Comparison of ENCODE assay signal across 23 cellular contexts in genomic region chr19:15989889-15990288, GRCh38. TPM values are rescaled to one million over a fixed set of nuclear protein-coding genes. Genes with fewer than 3 reads are reported as not detected.
A peak's percentile ranks its signal among the peaks of the same experiment; 100 is the strongest.
DNase-seq lines count a peak whose midpoint lies in the region; ATAC-seq, FAIRE-seq and TF ChIP-seq lines count a peak whose summit lies in the region.
"Had no signal": no experiment of that assay in that cellular context is flagged by ENCODE, and none has a peak within 500 bp of the region (broad histone marks: within the 10 kb centered on the region; RNA-seq: fewer than 3 reads in every experiment).

No MANE protein-coding gene starts in this region.

- H2AFZ ChIP-seq in HepG2 (ENCODE audit: low read length): no peak overlapping the region

- no peak for FAIRE-seq in HepG2 (lab: Jason Lieb, UNC)
- FAIRE-seq: GM12892, H54 had no signal

- H3K4me3 ChIP-seq in liver (ENCODE audit: low read depth in 1 of 3, low read length in 3 of 3) (no peak overlapping the region), HepG2 (replicated peaks in 1 of 3; ENCODE audit: insufficient read depth in 1 of 3, low read depth in 2 of 3, low read length in 3 of 3) (no peak overlapping the region), esophagus muscularis mucosa (no peak overlapping the region)
- H3K4me3 ChIP-seq: HAP-1 had no signal

- no peaks in the 10 kb centered on the region for H3K27me3 ChIP-seq in liver (ENCODE audit: control insufficient read depth in 4 of 4, insufficient read depth in 4 of 4, low read length in 3 of 4)
- H3K27me3 ChIP-seq in HepG2 (ENCODE audit: control insufficient read depth in 1 of 2, insufficient read depth in 2 of 2, low read length in 2 of 2): no peaks in the 10 kb centered on the region
- H3K27me3 ChIP-seq in esophagus muscularis mucosa: peaks cover 0 to 36% (median 0%) of the 10 kb centered on the region in 4 donors

- TF ChIP-seq POLR2A in HepG2 (IDR thresholded peaks at IDR 0.05; ENCODE audit: insufficient read depth in 1 of 2, low read depth in 2 of 2, low read length in 2 of 2) (no peak), esophagus muscularis mucosa (IDR thresholded peaks at IDR 0.05; ENCODE audit: low read depth) (no peak)

- H3K36me3 ChIP-seq in liver (ENCODE audit: control insufficient read depth in 4 of 4, insufficient read depth in 3 of 4, low read depth in 1 of 4, low read length in 3 of 4): no peaks in the 10 kb centered on the region
- H3K36me3 ChIP-seq in HepG2 (replicated peaks in 1 of 2; ENCODE audit: control insufficient read depth in 1 of 2, insufficient read depth in 2 of 2, low read length in 2 of 2): no peaks in the 10 kb centered on the region
- H3K36me3 ChIP-seq in esophagus muscularis mucosa: no peaks in the 10 kb centered on the region
- H3K36me3 ChIP-seq: HAP-1 had no signal

- POLR2A ChIA-PET in HepG2 (lab: Yijun Ruan, JAX): no interaction called here

- intact Hi-C loops in HepG2 (cut with micrococcal nuclease; ENCODE audit: unreplicated experiment): no loop called here
- intact Hi-C loops in esophagus muscularis mucosa (cut with DNase I): no loop called here

- H3K9me3 ChIP-seq in liver (ENCODE audit: control insufficient read depth in 4 of 4, low read length in 3 of 4): no peaks in the 10 kb centered on the region
- H3K9me3 ChIP-seq in HepG2 (ENCODE audit: low read length): no peaks in the 10 kb centered on the region
- no peaks in the 10 kb centered on the region for H3K9me3 ChIP-seq in esophagus muscularis mucosa

- H3K9ac ChIP-seq in liver (ENCODE audit: low read depth in 1 of 2, low read length in 2 of 2) (no peak overlapping the region), HepG2 (ENCODE audit: insufficient read depth, low read depth, low read length) (no peak overlapping the region)

- WGBS in liver: 43% methylated on average over 3 of the region's 3 CpGs
- 0% methylated on average over 1 of the region's 3 CpGs for WGBS in HepG2 (ENCODE audit: low lambda C conversion rate)
- WGBS in esophagus muscularis mucosa: 31% methylated on average over 2 of the region's 3 CpGs

- no peak overlapping the region for H3K4me2 ChIP-seq in HepG2 (ENCODE audit: low read depth, low read length)

- ATAC-seq in HepG2: no peak
- ATAC-seq in HG02981 (IDR thresholded peaks at IDR 0.05; ENCODE audit: unreplicated experiment): no peak

- TF ChIP-seq CTCF in liver (IDR thresholded peaks at IDR 0.05; ENCODE audit: low read depth, low read length, missing input control): no peak
- no peak for TF ChIP-seq CTCF in HepG2 (CRISPR knock-in tag; IDR thresholded peaks at IDR 0.05)
- no peak for TF ChIP-seq CTCF in esophagus muscularis mucosa (IDR thresholded peaks at IDR 0.05)

- H3K4me1 ChIP-seq in liver (ENCODE audit: control insufficient read depth in 4 of 4, insufficient read depth in 4 of 4, low read length in 3 of 4) (no peaks in the 10 kb centered on the region), HepG2 (ENCODE audit: insufficient read depth, low read length) (no peaks in the 10 kb centered on the region), esophagus muscularis mucosa (no peaks in the 10 kb centered on the region)
- H3K4me1 ChIP-seq: HAP-1 had no signal

- CTCF ChIA-PET in HepG2 (lab: Yijun Ruan, JAX; ENCODE audit: low intra/inter-chr PET ratio, low total read pairs): no interaction called here

- no peaks in the 10 kb centered on the region for H3K79me2 ChIP-seq in HepG2 (ENCODE audit: insufficient read depth, low read length)

- no TSS peak for BruUV-seq in HepG2 (replicated peaks; lab: Mats Ljungman, UMichigan)

- TF ChIP-seq RAD21 in liver (IDR thresholded peaks at IDR 0.05): no peak
- no peak for TF ChIP-seq RAD21 in HepG2 (CRISPR knock-in tag; IDR thresholded peaks at IDR 0.05)
- no peak for TF ChIP-seq RAD21 in Ishikawa (IDR thresholded peaks at IDR 0.05; ENCODE audit: low read depth)

- in situ Hi-C loops in HepG2 (cut with HindIII; ENCODE audit: extremely low pct_ligation_motif_present, low pct_unique_long_range_greater_than_20kb): no loop called here

- H3K27ac ChIP-seq in liver (ENCODE audit: low read depth in 1 of 2, low read length in 2 of 2): no peak overlapping the region
- H3K27ac ChIP-seq in HepG2 (ENCODE audit: extremely low read length, insufficient read depth, low read length): no peak overlapping the region
- no peak overlapping the region for H3K27ac ChIP-seq in esophagus muscularis mucosa (replicated peaks in 1 of 4)

- TF ChIP-seq EP300 in HepG2 (IDR thresholded peaks at IDR 0.05; ENCODE audit: low read depth in 2 of 2, low read length in 2 of 2): no peak
- TF ChIP-seq EP300 in HepG2 (CRISPR knock-in tag; IDR thresholded peaks at IDR 0.05; ENCODE audit: borderline replicate concordance): no peak
- TF ChIP-seq EP300 in Ishikawa (IDR thresholded peaks at IDR 0.05; ENCODE audit: borderline replicate concordance): no peak
- TF ChIP-seq EP300 in esophagus muscularis mucosa (IDR thresholded peaks at IDR 0.05): no peak

- DNase-seq in HepG2 (ENCODE audit: low spot score) (no peak), esophagus muscularis mucosa (ENCODE audit: extremely low spot score) (peak; percentile 79)
- DNase-seq in activated naive CD4-positive, alpha-beta T cell (lab: John Stamatoyannopoulos, UW): no peak
- no peak for DNase-seq in stimulated activated CD4-positive, alpha-beta T cell treated with anti-CD3 and anti-CD28 coated beads, Interleukin-4, amount 100 ng/mL, for 1 hour
- DNase-seq: 8988T; C1 segment of cervical spinal cord; Calu3; CD4-positive, alpha-beta memory T cell; COR-L47; DMS53; DMS79 treated with DMSO at 0.1 percent for 48 hours; GF-D8; GOT3 had no signal

- no peaks in the 10 kb centered on the region for H4K20me1 ChIP-seq in HepG2 (ENCODE audit: insufficient read depth, low read length)

RNA-seq across cellular contexts. Expression of gene OR10H4, which starts 41.1 kb away (rescaled TPM):
- total RNA-seq in liver: not detected
- polyA plus RNA-seq in liver: not detected
- not detected in 2 replicates for total RNA-seq in HepG2 (2016; rRNA removed; fragmentation: Illumina TruSeq; extraction: Trizol)
- not detected in 2 replicates for total RNA-seq in HepG2 (2016; cell fraction: cytosol; rRNA removed; fragmentation: Illumina TruSeq; extraction: Trizol; ENCODE audit: low read depth)
- total RNA-seq in HepG2 (2016; cell fraction: insoluble cytoplasmic fraction; rRNA removed; fragmentation: Illumina TruSeq; extraction: Trizol): not detected in 2 replicates
- not detected in 2 replicates for total RNA-seq in HepG2 (2016; cell fraction: membrane; rRNA removed; fragmentation: Illumina TruSeq; extraction: Trizol)
- total RNA-seq in HepG2 (2016; cell fraction: nucleus; rRNA removed; fragmentation: Illumina TruSeq; extraction: Trizol): not detected in 2 replicates
- not detected in 2 replicates for polyA plus RNA-seq in HepG2 (2011; rRNA removed)
- polyA plus RNA-seq in HepG2 (2011; cell fraction: cytosol; rRNA removed): not detected in 2 replicates
- not detected in 2 replicates for polyA plus RNA-seq in HepG2 (2011; cell fraction: nucleus; rRNA removed)
- polyA plus RNA-seq in HepG2 (2012): not detected in 2 replicates
- not detected in 2 replicates for polyA plus RNA-seq in HepG2 (2016; cell fraction: cytosol; fragmentation: Illumina TruSeq; extraction: Trizol; ENCODE audit: low read depth)
- not detected in 2 replicates for polyA plus RNA-seq in HepG2 (2016; cell fraction: insoluble cytoplasmic fraction; fragmentation: Illumina TruSeq; extraction: Trizol; ENCODE audit: low read depth)
- polyA plus RNA-seq in HepG2 (2016; cell fraction: membrane; fragmentation: Illumina TruSeq; extraction: Trizol; ENCODE audit: low read depth): not detected in 2 replicates
- polyA plus RNA-seq in HepG2 (2016; cell fraction: nucleus; fragmentation: Illumina TruSeq; extraction: Trizol; ENCODE audit: insufficient read depth, low read depth): not detected in 2 replicates
- not detected in 2 replicates for polyA minus RNA-seq in HepG2 (2011; rRNA and poly(A)+ RNA removed; ENCODE audit: low replicate concordance)
- not detected in 2 replicates for polyA minus RNA-seq in HepG2 (2011; cell fraction: cytosol; rRNA and poly(A)+ RNA removed)
- polyA minus RNA-seq in HepG2 (2011; cell fraction: nucleus; rRNA and poly(A)+ RNA removed): not detected in 2 replicates
- total RNA-seq in esophagus muscularis mucosa: not detected
- total RNA-seq: A673; Calu3; CD4-positive, alpha-beta memory T cell; Daoy; G401 had no signal
- polyA plus RNA-seq: BJ; CD4-positive, alpha-beta memory T cell had no signal

RNA-seq across cellular contexts. Expression of gene CYP4F11, which starts 55.6 kb away (rescaled TPM):
- total RNA-seq in liver: 10 to 100 TPM in 1 of 2 donors, 1 to 10 TPM in 1; 2.1 to 77.4 TPM
- polyA plus RNA-seq in liver: 10 to 100 TPM; 14.3 to 50.4 TPM
- total RNA-seq in HepG2 (2016; rRNA removed; fragmentation: Illumina TruSeq; extraction: Trizol): 4.7 and 8.4 TPM in 2 replicates
- total RNA-seq in HepG2 (2016; cell fraction: cytosol; rRNA removed; fragmentation: Illumina TruSeq; extraction: Trizol; ENCODE audit: low read depth): 1.6 and 2.0 TPM in 2 replicates
- 3.8 and 9.8 TPM in 2 replicates for total RNA-seq in HepG2 (2016; cell fraction: insoluble cytoplasmic fraction; rRNA removed; fragmentation: Illumina TruSeq; extraction: Trizol)
- 3.7 and 4.7 TPM in 2 replicates for total RNA-seq in HepG2 (2016; cell fraction: membrane; rRNA removed; fragmentation: Illumina TruSeq; extraction: Trizol)
- total RNA-seq in HepG2 (2016; cell fraction: nucleus; rRNA removed; fragmentation: Illumina TruSeq; extraction: Trizol): 12.7 and 16.1 TPM in 2 replicates
- polyA plus RNA-seq in HepG2 (2011; rRNA removed): 7.8 and 8.2 TPM in 2 replicates
- 4.9 and 5.1 TPM in 2 replicates for polyA plus RNA-seq in HepG2 (2011; cell fraction: cytosol; rRNA removed)
- 14.5 and 17.8 TPM in 2 replicates for polyA plus RNA-seq in HepG2 (2011; cell fraction: nucleus; rRNA removed)
- 6.2 and 7.0 TPM in 2 replicates for polyA plus RNA-seq in HepG2 (2012)
- polyA plus RNA-seq in HepG2 (2016; cell fraction: cytosol; fragmentation: Illumina TruSeq; extraction: Trizol; ENCODE audit: low read depth): 2.3 and 2.4 TPM in 2 replicates
- 4.0 and 4.2 TPM in 2 replicates for polyA plus RNA-seq in HepG2 (2016; cell fraction: insoluble cytoplasmic fraction; fragmentation: Illumina TruSeq; extraction: Trizol; ENCODE audit: low read depth)
- polyA plus RNA-seq in HepG2 (2016; cell fraction: membrane; fragmentation: Illumina TruSeq; extraction: Trizol; ENCODE audit: low read depth): 3.1 and 3.3 TPM in 2 replicates
- 20.5 and 22.6 TPM in 2 replicates for polyA plus RNA-seq in HepG2 (2016; cell fraction: nucleus; fragmentation: Illumina TruSeq; extraction: Trizol; ENCODE audit: insufficient read depth, low read depth)
- polyA minus RNA-seq in HepG2 (2011; rRNA and poly(A)+ RNA removed; ENCODE audit: low replicate concordance): 4.9 and 17.6 TPM in 2 replicates
- polyA minus RNA-seq in HepG2 (2011; cell fraction: cytosol; rRNA and poly(A)+ RNA removed): 4.5 and 7.9 TPM in 2 replicates
- polyA minus RNA-seq in HepG2 (2011; cell fraction: nucleus; rRNA and poly(A)+ RNA removed): 11.5 and 14.0 TPM in 2 replicates
- under 1 TPM in 2 of 4 donors, not detected in 2; 0.32 to 0.66 TPM for total RNA-seq in esophagus muscularis mucosa
- total RNA-seq: CD4-positive, alpha-beta memory T cell had no signal
- polyA plus RNA-seq: BJ; CD4-positive, alpha-beta memory T cell had no signal
